8 cellular contexts compared by ENCODE assay signal in the genomic region with DNA sequence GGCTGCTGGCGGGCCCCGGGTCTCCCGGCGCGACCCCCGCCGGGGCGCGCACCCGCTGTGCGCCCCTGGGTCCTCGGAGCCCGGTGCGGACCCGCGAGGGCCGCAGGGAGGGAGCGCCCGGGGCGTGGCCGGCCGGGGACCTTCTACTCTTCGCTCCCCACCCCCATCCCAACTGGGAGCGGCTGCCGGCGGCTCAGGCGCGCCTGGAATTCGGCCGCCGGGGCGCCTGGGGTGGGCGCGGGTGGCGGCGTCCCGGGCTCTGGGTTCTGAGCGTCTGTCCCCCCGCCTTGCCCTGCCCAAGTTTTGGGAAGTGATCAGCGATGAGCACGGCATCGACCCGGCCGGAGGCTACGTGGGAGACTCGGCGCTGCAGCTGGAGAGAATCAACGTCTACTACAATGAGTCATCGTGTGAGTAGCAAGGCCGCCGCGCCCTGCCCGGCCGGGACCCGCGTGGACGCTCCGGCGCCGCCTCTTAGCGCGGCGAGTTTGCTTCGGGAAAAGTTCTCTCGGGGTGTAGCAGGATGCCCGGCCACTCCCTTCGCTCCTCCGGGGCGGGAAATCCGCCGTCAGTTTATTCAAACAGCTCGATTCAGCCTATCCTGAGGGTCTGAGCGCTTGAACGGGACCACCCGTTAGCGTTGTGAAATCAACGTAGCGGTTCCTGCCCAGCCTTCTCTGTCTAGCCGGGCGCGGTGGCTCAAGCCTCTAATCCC. TPM values are rescaled to one million over a fixed set of nuclear protein-coding genes. Genes with fewer than 3 reads are reported as not detected.
DNase-seq lines count a peak whose midpoint lies in the region; ATAC-seq, FAIRE-seq and TF ChIP-seq lines count a peak whose summit lies in the region.

No MANE protein-coding gene starts in this region.

- no peak for TF ChIP-seq EP300 in K562 (IDR thresholded peaks at IDR 0.05; ENCODE audit: low read length)

- no peaks in the 10 kb centered on the region for H3K9me1 ChIP-seq in K562 (ENCODE audit: control insufficient read depth, insufficient read depth, low read length)

- peak; percentile 67 for TF ChIP-seq POLR2A in K562 (conservative IDR thresholded peaks at IDR 0.05)
- TF ChIP-seq POLR2A in gastrocnemius medialis (IDR thresholded peaks at IDR 0.05), result peak in 1 of 2 donors; percentile 51

- H3K27me3 ChIP-seq in NT2/D1 (ENCODE audit: insufficient read depth, insufficient read length) (no peaks in the 10 kb centered on the region), K562 (ENCODE audit: control insufficient read depth in 2 of 2, insufficient read depth in 2 of 2, low read length in 2 of 2) (no peaks in the 10 kb centered on the region), iPS-18a (ENCODE audit: control insufficient read depth, insufficient read depth, low read length) (peaks cover 49% of the 10 kb centered on the region), gastrocnemius medialis (peaks cover 20 to 31% (median 22%) of the 10 kb centered on the region in 3 donors)

- peak overlapping the region; percentile 88 for H3K4me2 ChIP-seq in K562 (ENCODE audit: insufficient read depth, low read length)

- no peak for TF ChIP-seq CTCF in K562 (IDR thresholded peaks at IDR 0.05 in 2 of 3, conservative IDR thresholded peaks at IDR 0.05 in 1 of 3; ENCODE audit: insufficient read depth in 2 of 3, low read depth in 1 of 3, low read length in 3 of 3)
- TF ChIP-seq CTCF in gastrocnemius medialis (IDR thresholded peaks at IDR 0.05 in 4 of 5, conservative IDR thresholded peaks at IDR 0.05 in 1 of 5), result no peak

- H3K4me3 ChIP-seq in NT2/D1 (ENCODE audit: insufficient read length, low read depth) (peak overlapping the region; percentile 88), K562 (peak overlapping the region; percentile 86), iPS-18a (ENCODE audit: low read length) (peak overlapping the region; percentile 86), gastrocnemius medialis (peak overlapping the region; percentile 62 to 73 (median 66))

- no peak for TF ChIP-seq RAD21 in K562 (CRISPR knock-in tag; conservative IDR thresholded peaks at IDR 0.05 in 1 of 2, IDR thresholded peaks at IDR 0.05 in 1 of 2)

- peak overlapping the region; percentile 82 for H2AFZ ChIP-seq in K562 (ENCODE audit: low read depth, low read length)

- peak; percentile 55 for ATAC-seq in HG02981 (IDR thresholded peaks at IDR 0.05; ENCODE audit: unreplicated experiment)
- ATAC-seq in K562, result peak; percentile 76
- peak; percentile 74 to 83 for ATAC-seq in gastrocnemius medialis

- FAIRE-seq in GM18507 (lab: Jason Lieb, UNC) (peak; percentile 55), K562 (lab: Jason Lieb, UNC) (peak; percentile 52)

- intact Hi-C loops in K562 (cut with micrococcal nuclease) (no loop called here), gastrocnemius medialis (cut with DNase I; ENCODE audit: low total_unique reads) (loop anchor here (1.0 to 5.0 kb wide), 2 partner anchors 36 to 69 kb away; partner anchors contain the start of gene AFG3L2)

- H3K79me2 ChIP-seq in K562 (ENCODE audit: control insufficient read depth, insufficient read depth, low read length), result peaks cover 36% of the 10 kb centered on the region

- CTCF ChIA-PET in K562 (lab: Yijun Ruan, JAX; ENCODE audit: low intra/inter-chr PET ratio), result no interaction called here

- peaks cover 42% of the 10 kb centered on the region for H3K36me3 ChIP-seq in NT2/D1 (ENCODE audit: insufficient read depth, insufficient read length, low read length)
- peaks cover 38% of the 10 kb centered on the region for H3K36me3 ChIP-seq in K562 (ENCODE audit: control insufficient read depth, insufficient read depth, low read length)
- H3K36me3 ChIP-seq in iPS-18a (ENCODE audit: control insufficient read depth, low read depth, low read length), result peaks cover 9% of the 10 kb centered on the region
- H3K36me3 ChIP-seq in gastrocnemius medialis, result peaks cover 0 to 14% of the 10 kb centered on the region in 2 donors

- H4K20me1 ChIP-seq in K562 (replicated peaks; ENCODE audit: control insufficient read depth, insufficient read depth, low read length), result no peaks in the 10 kb centered on the region

- H3K4me1 ChIP-seq in NT2/D1 (ENCODE audit: insufficient read depth, insufficient read length), result peaks cover 4% of the 10 kb centered on the region
- peaks cover 44 to 52% of the 10 kb centered on the region in 2 experiments for H3K4me1 ChIP-seq in K562 (replicated peaks in 1 of 2; ENCODE audit: control insufficient read depth in 2 of 2, insufficient read depth in 2 of 2, low read length in 2 of 2)
- H3K4me1 ChIP-seq in iPS-18a (ENCODE audit: control insufficient read depth, low read depth, low read length), result peaks cover 28% of the 10 kb centered on the region
- H3K4me1 ChIP-seq in gastrocnemius medialis, result peaks cover 6 to 18% of the 10 kb centered on the region in 2 donors

- under 1% methylated on average over 64 of the region's 81 CpGs for WGBS in K562 (ENCODE audit: insufficient coverage, low coverage, missing lambda C conversion rate)

- peak; percentile 89 for DNase-seq in AG08395 (ENCODE audit: low spot score)
- DNase-seq in GM18507 (ENCODE audit: extremely low spot score, insufficient read length, low read depth), result no peak
- no peak for DNase-seq in NT2/D1 (ENCODE audit: low read depth, low spot score)
- peak; percentile 75 to 89 (median 87) for DNase-seq in K562 (ENCODE audit: extremely low read depth in 1 of 4, low spot score in 3 of 4)
- peak; percentile 39 to 65 for DNase-seq in gastrocnemius medialis
- no peak for DNase-seq in DMS153 (lab: John Stamatoyannopoulos, UW)

- BruUV-seq in K562 (replicated peaks; lab: Mats Ljungman, UMichigan), result no TSS peak

- in situ Hi-C loops in K562 (cut with MboI) (no loop called here), gastrocnemius medialis (cut with MboI; ENCODE audit: low sequenced_read_pairs in 4 of 4) (no loop called here)

- peak overlapping the region; percentile 91 for H3K27ac ChIP-seq in K562 (ENCODE audit: extremely low read depth, low read depth, low read length)
- no peak overlapping the region for H3K27ac ChIP-seq in iPS-18a (ENCODE audit: low read length)
- peak overlapping the region; percentile 72 to 87 (median 78) for H3K27ac ChIP-seq in gastrocnemius medialis

- H3K9ac ChIP-seq in NT2/D1 (ENCODE audit: insufficient read length, low read depth), result peak overlapping the region; percentile 90
- H3K9ac ChIP-seq in K562 (ENCODE audit: insufficient read depth in 1 of 2, low read depth in 2 of 2, low read length in 2 of 2), result peak overlapping the region; percentile 95 to 96
- peak overlapping the region; percentile 61 for H3K9ac ChIP-seq in iPS-18a (ENCODE audit: low read length)

- peaks cover 22% of the 10 kb centered on the region; the same call in 1 of the 2 replicates for H3K9me3 ChIP-seq in NT2/D1 (ENCODE audit: insufficient read depth, low read length)
- H3K9me3 ChIP-seq in K562 (replicated peaks; ENCODE audit: control insufficient read depth, insufficient read depth, low read depth, low read length), result peaks cover 25% of the 10 kb centered on the region
- H3K9me3 ChIP-seq in iPS-18a (ENCODE audit: control insufficient read depth, low read depth, low read length), result no peaks in the 10 kb centered on the region
- H3K9me3 ChIP-seq in gastrocnemius medialis, result peaks cover 0 to 6% (median 0%) of the 10 kb centered on the region in 3 donors

- POLR2A ChIA-PET in K562 (lab: Yijun Ruan, JAX), result interaction anchor here (0.6 to 4.3 kb wide), 8 partner anchors 10 to 400 kb away, joined by 3 to 19 read pairs (median 3); no protein-coding TSS in a partner anchor

TF ChIP-seq in K562, 482 proteins besides CTCF, POLR2A, EP300 and RAD21 (continues in another document):
- TF ChIP-seq RBM22 (IDR thresholded peaks at IDR 0.05; ENCODE audit: low read depth, low read length, poor library complexity, severe bottlenecking), result peak; percentile 79
- TF ChIP-seq ARHGAP35 (IDR thresholded peaks at IDR 0.05; ENCODE audit: partially characterized antibody), result no peak
- TF ChIP-seq ZNF586 (CRISPR knock-in tag; conservative IDR thresholded peaks at IDR 0.05), result no peak

RNA-seq across cellular contexts. Expression of gene TUBB6, which starts 0.5 kb away (rescaled TPM):
- total RNA-seq in K562 (2011; cell fraction: chromatin; rRNA removed; ENCODE audit: low replicate concordance), result 58.9 and 87.5 TPM in 2 replicates
- total RNA-seq in K562 (2011; cell fraction: nucleolus; rRNA removed), result 81.7 and 89.2 TPM in 2 replicates
- 55.3 and 62.8 TPM in 2 replicates for total RNA-seq in K562 (2011; cell fraction: nucleoplasm; rRNA removed)
- 230 and 404 TPM in 2 replicates for total RNA-seq in K562 (2014; rRNA removed)
- total RNA-seq in K562 (2014; rRNA removed; fragmentation: Illumina TruSeq; extraction: Trizol), result 52.0 and 55.4 TPM in 2 replicates
- total RNA-seq in K562 (2015; rRNA removed; fragmentation: Illumina TruSeq; extraction: Trizol), result 80.2 and 81.1 TPM in 2 replicates
- 110 and 117 TPM in 2 replicates for total RNA-seq in K562 (2021)
- 142 and 147 TPM in 2 replicates for polyA plus RNA-seq in K562 (2011; rRNA removed)
- 201 and 540 TPM in 2 replicates for polyA plus RNA-seq in K562 (2011; cell fraction: cytosol; rRNA removed)
- polyA plus RNA-seq in K562 (2011; cell fraction: nucleus; rRNA removed), result 92.2 and 167 TPM in 2 replicates
- 130 and 170 TPM in 2 replicates for polyA plus RNA-seq in K562 (2012)
- 70.2 and 110 TPM in 2 replicates for polyA plus RNA-seq in K562 (2014; fragmentation: Illumina TruSeq; extraction: Trizol)
- 10 to 100 TPM; 43.9 to 45.0 TPM for polyA plus RNA-seq in K562 (2014; fragmentation: Nextera tagmentation; extraction: Ambion mirVana)
- polyA plus RNA-seq in K562 (2014; rRNA removed), result 223 and 254 TPM in 2 replicates
- 79.0 and 140 TPM in 2 replicates for polyA minus RNA-seq in K562 (2011; rRNA and poly(A)+ RNA removed)
- polyA minus RNA-seq in K562 (2011; cell fraction: cytosol; rRNA and poly(A)+ RNA removed), result 123 and 146 TPM in 2 replicates
- 50.9 and 51.2 TPM in 2 replicates for polyA minus RNA-seq in K562 (2011; cell fraction: nucleus; rRNA and poly(A)+ RNA removed)
- total RNA-seq in gastrocnemius medialis, result 10 to 100 TPM in 3 of 4 donors, 1 to 10 TPM in 1; 6.3 to 29.7 (median 13.5) TPM

RNA-seq across cellular contexts. Expression of gene CIDEA, which starts 54.4 kb away (rescaled TPM):
- not detected in 2 replicates for total RNA-seq in K562 (2011; cell fraction: chromatin; rRNA removed; ENCODE audit: low replicate concordance)
- total RNA-seq in K562 (2011; cell fraction: nucleolus; rRNA removed), result not detected in 2 replicates
- not detected in 2 replicates for total RNA-seq in K562 (2011; cell fraction: nucleoplasm; rRNA removed)
- total RNA-seq in K562 (2014; rRNA removed), result not detected in 2 replicates
- total RNA-seq in K562 (2014; rRNA removed; fragmentation: Illumina TruSeq; extraction: Trizol), result not detected in 2 replicates
- not detected in 2 replicates for total RNA-seq in K562 (2015; rRNA removed; fragmentation: Illumina TruSeq; extraction: Trizol)
- total RNA-seq in K562 (2021), result not detected in 2 replicates
- not detected in 2 replicates for polyA plus RNA-seq in K562 (2011; rRNA removed)
- not detected in 2 replicates for polyA plus RNA-seq in K562 (2011; cell fraction: cytosol; rRNA removed)
- not detected in 2 replicates for polyA plus RNA-seq in K562 (2011; cell fraction: nucleus; rRNA removed)
- not detected in 2 replicates for polyA plus RNA-seq in K562 (2012)
- polyA plus RNA-seq in K562 (2014; fragmentation: Illumina TruSeq; extraction: Trizol), result not detected in 2 replicates
- polyA plus RNA-seq in K562 (2014; fragmentation: Nextera tagmentation; extraction: Ambion mirVana), result not detected
- polyA plus RNA-seq in K562 (2014; rRNA removed), result not detected in 2 replicates
- not detected in 2 replicates for polyA minus RNA-seq in K562 (2011; rRNA and poly(A)+ RNA removed)
- not detected in 2 replicates for polyA minus RNA-seq in K562 (2011; cell fraction: cytosol; rRNA and poly(A)+ RNA removed)
- not detected in 2 replicates for polyA minus RNA-seq in K562 (2011; cell fraction: nucleus; rRNA and poly(A)+ RNA removed)
- total RNA-seq in gastrocnemius medialis, result 1 to 10 TPM in 1 of 4 donors, under 1 TPM in 1, not detected in 2; 0.33 to 7.4 TPM

Comparison
In these comparisons a context has a peak if more than half of its experiments do, and no peak if none do; other contexts are left out.
1. DNase-seq: peak in AG08395 (single experiment), K562 (4 of 4) and gastrocnemius medialis (2 of 2); none in GM18507 (single experiment), NT2/D1 (single experiment) and DMS153 (single experiment).
2. Peak in every context shown above with its lines, with median percentiles within 50 percentile points of each other: ATAC-seq, H3K4me3 ChIP-seq and H3K9ac ChIP-seq.